In the genomic region with DNA sequence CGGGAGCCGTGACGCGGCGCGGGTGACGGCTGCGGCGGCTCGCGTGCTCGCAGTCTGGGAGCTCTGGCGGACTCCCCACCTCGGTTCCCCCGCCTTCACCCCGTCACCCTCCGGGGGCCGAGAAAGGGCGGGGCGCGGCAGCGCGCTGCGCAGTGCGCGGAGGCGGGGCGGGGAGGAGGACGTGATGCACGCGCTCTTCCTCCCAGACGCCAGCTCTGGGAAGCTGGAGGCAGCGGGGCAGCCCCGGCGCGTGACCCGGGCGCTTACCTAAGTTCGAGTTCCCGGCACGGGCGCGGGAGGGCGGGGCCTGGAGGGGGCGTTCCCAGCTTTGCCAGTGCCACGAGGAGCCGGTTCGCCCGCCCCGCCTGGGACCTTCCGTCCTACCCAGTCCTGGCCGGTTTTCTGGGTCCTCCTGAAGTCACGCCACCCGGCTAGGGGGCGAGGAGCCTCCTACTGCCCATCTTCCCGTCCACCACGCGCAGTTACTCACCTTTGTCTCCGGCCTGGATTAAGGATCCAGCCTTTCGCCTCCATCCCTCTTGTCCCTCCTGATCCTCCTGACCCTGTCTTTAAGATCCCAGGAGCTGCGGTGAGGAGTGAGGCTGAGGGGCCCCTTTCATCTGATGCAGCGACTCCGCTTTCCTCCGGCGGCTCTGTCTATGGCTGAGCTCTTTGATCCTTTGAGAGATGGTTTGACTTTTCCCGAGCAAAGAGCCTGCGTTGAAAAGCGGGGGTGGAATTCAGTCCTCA, we compare ENCODE assay signal across 8 cellular contexts. TPM values are rescaled to one million over a fixed set of nuclear protein-coding genes. Genes with fewer than 3 reads are reported as not detected.
DNase-seq lines count a peak whose midpoint lies in the region; ATAC-seq and TF ChIP-seq lines count a peak whose summit lies in the region.

No MANE protein-coding gene starts in this region.

- H3K27me3 ChIP-seq in right cardiac atrium (ENCODE audit: control insufficient read depth, insufficient read depth) (no peaks in the 10 kb centered on the region), uterus (no peaks in the 10 kb centered on the region)

- H3K27ac ChIP-seq in right cardiac atrium (ENCODE audit: low read length) (peak overlapping the region; percentile 96), uterus (peak overlapping the region; percentile 97 to 99)

- peak; percentile 95 for DNase-seq in NCI-H1694 treated with DMSO at 0.1 percent for 48 hours (lab: John Stamatoyannopoulos, UW)
- peak; percentile 98 to 99 (median 99) for DNase-seq in T-helper 17 cell
- DNase-seq in anterior cingulate cortex (lab: John Stamatoyannopoulos, UW), result peak; percentile 54 to 100 (median 94)
- peak; percentile 99 to 100 (median 99) for DNase-seq in right cardiac atrium
- peak; percentile 96 for DNase-seq in pulmonary artery endothelial cell (ENCODE audit: low read depth, low spot score)
- DNase-seq in uterus, result peak; percentile 98

- WGBS in right cardiac atrium, result under 1% methylated on average over 68 of the region's 68 CpGs

- H3K4me1 Mint-ChIP-seq in T-helper 17 cell, result peaks cover 22% of the 10 kb centered on the region

- no peaks in the 10 kb centered on the region for H3K36me3 ChIP-seq in uterus

- H3K27me3 Mint-ChIP-seq in T-helper 17 cell, result peaks cover under 1% of the 10 kb centered on the region

- H3K27ac Mint-ChIP-seq in T-helper 17 cell, result peak overlapping the region; percentile 96

- H3K9me3 ChIP-seq in T-helper 17 cell (ENCODE audit: control insufficient read depth, low read length, poor library complexity, severe bottlenecking), result peaks cover 2% of the 10 kb centered on the region
- H3K9me3 ChIP-seq in right cardiac atrium (ENCODE audit: control insufficient read depth, low read length), result no peaks in the 10 kb centered on the region
- no peaks in the 10 kb centered on the region for H3K9me3 ChIP-seq in uterus

- peak overlapping the region; percentile 88 for H3K4me3 ChIP-seq in right cardiac atrium (ENCODE audit: low read length)
- H3K4me3 ChIP-seq in uterus, result peak overlapping the region; percentile 64 to 88

- H3K4me3 Mint-ChIP-seq in T-helper 17 cell, result peak overlapping the region; percentile 96

- ATAC-seq in GM18499 (IDR thresholded peaks at IDR 0.05; ENCODE audit: insufficient read depth, unreplicated experiment), result peak; percentile 36
- peak; percentile 65 for ATAC-seq in HG02938 (IDR thresholded peaks at IDR 0.05; ENCODE audit: unreplicated experiment)
- peak; percentile 90 for ATAC-seq in T-helper 17 cell
- peak; percentile 97 to 98 for ATAC-seq in right cardiac atrium

- H3K36me3 Mint-ChIP-seq in T-helper 17 cell (ENCODE audit: low read depth), result peaks cover 2% of the 10 kb centered on the region

- TF ChIP-seq CTCF in uterus (IDR thresholded peaks at IDR 0.05), result no peak

- intact Hi-C loops in right cardiac atrium (cut with DNase I), result loop anchor here in 3 of 4 donors (5.0 to 10.0 kb wide), 3 partner anchors 108 to 377 kb away; partner anchors contain the start of gene CCDC71L (in 1 of the 3)
- intact Hi-C loops in uterus (cut with DNase I; ENCODE audit: low total_unique reads), result no loop called here

- H3K4me1 ChIP-seq in right cardiac atrium (ENCODE audit: control insufficient read depth, insufficient read depth, low read length), result no peaks in the 10 kb centered on the region
- H3K4me1 ChIP-seq in uterus, result no peaks in the 10 kb centered on the region

- peak; percentile 48 to 93 for TF ChIP-seq POLR2A in uterus (IDR thresholded peaks at IDR 0.05)

RNA-seq across cellular contexts. Expression of gene NAMPT, which starts 0.4 kb away (rescaled TPM):
- total RNA-seq in T-helper 17 cell, result 100 to 1,000 TPM; 278 to 292 TPM
- total RNA-seq in right cardiac atrium, result 100 to 1,000 TPM in 3 of 4 donors, 10 to 100 TPM in 1; 90.4 to 219 (median 119) TPM
- polyA plus RNA-seq in right cardiac atrium, result 57.1 TPM
- total RNA-seq in pulmonary artery endothelial cell, result 278 and 408 TPM in 2 replicates
- 100 to 1,000 TPM in 2 of 4 donors, 10 to 100 TPM in 2; 30.7 to 223 (median 84.1) TPM for total RNA-seq in uterus

Comparison
In these comparisons a context has a peak if more than half of its experiments do, and no peak if none do; other contexts are left out.
1. Peak in every context shown above with its lines: DNase-seq, ATAC-seq, H3K4me3 ChIP-seq and H3K27ac ChIP-seq.
2. ATAC-seq: peak in every context shown above with its lines; median percentile 98 in right cardiac atrium; 90 in T-helper 17 cell; 65 in HG02938; 36 in GM18499.